ENCODE assay signal across 8 cellular contexts in the genomic region with DNA sequence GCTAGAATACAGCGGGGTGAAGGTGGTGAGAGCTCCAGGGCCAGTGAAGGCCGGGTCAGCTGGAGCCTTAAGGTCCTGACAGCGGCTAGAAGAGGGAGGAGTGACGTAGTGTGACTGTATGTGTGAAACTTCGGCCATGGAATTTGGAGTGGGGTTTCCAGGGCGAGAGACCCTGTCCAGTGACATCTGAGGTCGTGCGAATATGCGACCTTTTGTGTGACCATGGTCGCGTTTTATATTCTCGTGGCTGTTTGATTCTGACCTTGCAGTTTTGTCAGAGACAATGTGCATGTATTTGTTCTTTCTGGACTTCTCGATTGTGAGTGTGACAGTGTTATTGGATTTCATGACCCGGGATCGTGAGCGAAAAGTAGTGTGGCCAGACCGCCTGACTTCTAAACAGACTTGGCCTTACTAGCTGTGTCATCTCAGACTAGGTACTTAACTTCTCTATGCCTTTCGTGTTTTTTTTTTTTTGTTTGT. TPM values are rescaled to one million over a fixed set of nuclear protein-coding genes. Genes with fewer than 3 reads are reported as not detected.
A peak's percentile ranks its signal among the peaks of the same experiment; 100 is the strongest.
DNase-seq lines count a peak whose midpoint lies in the region; ATAC-seq and TF ChIP-seq lines count a peak whose summit lies in the region.

No MANE protein-coding gene starts in this region.

- peaks cover 51% of the 10 kb centered on the region for H3K36me3 Mint-ChIP-seq in CD4-positive, alpha-beta T cell (ENCODE audit: low read depth)

- H3K4me3 ChIP-seq in NT2/D1 (ENCODE audit: insufficient read length, low read depth): peak overlapping the region; percentile 68
- peak overlapping the region; percentile 59 for H3K4me3 ChIP-seq in endocrine pancreas (ENCODE audit: control insufficient read depth, insufficient read depth, low read length)
- H3K4me3 ChIP-seq in neuron (ENCODE audit: low read length): peak overlapping the region; percentile 58

- H3K27ac ChIP-seq in CD4-positive, alpha-beta T cell (ENCODE audit: low read depth, low read length): peak overlapping the region; percentile 87

- H3K4me1 ChIP-seq in NT2/D1 (ENCODE audit: insufficient read depth, insufficient read length): peaks cover 4% of the 10 kb centered on the region
- H3K4me1 ChIP-seq in endocrine pancreas (ENCODE audit: control insufficient read depth, insufficient read depth, low read length): peaks cover 4% of the 10 kb centered on the region
- peaks cover 11% of the 10 kb centered on the region for H3K4me1 ChIP-seq in neuron (ENCODE audit: insufficient read depth, low read length)

- peaks cover 15% of the 10 kb centered on the region for H3K9me3 ChIP-seq in CD4-positive, alpha-beta T cell (ENCODE audit: control insufficient read depth, low read length)
- H3K9me3 ChIP-seq in NT2/D1 (ENCODE audit: insufficient read depth, low read length): no peaks in the 10 kb centered on the region
- peaks cover 4% of the 10 kb centered on the region for H3K9me3 ChIP-seq in endocrine pancreas (ENCODE audit: control insufficient read depth, low read length)
- H3K9me3 ChIP-seq in neuron (ENCODE audit: low read length): peaks cover 34% of the 10 kb centered on the region

- H2AFZ ChIP-seq in neuron (ENCODE audit: low read depth, low read length): peak overlapping the region; percentile 83

- peaks cover 28% of the 10 kb centered on the region for H3K36me3 ChIP-seq in NT2/D1 (ENCODE audit: insufficient read depth, insufficient read length, low read length)
- peaks cover 9% of the 10 kb centered on the region for H3K36me3 ChIP-seq in endocrine pancreas (ENCODE audit: control insufficient read depth, insufficient read depth, low read length)
- peaks cover 28% of the 10 kb centered on the region for H3K36me3 ChIP-seq in neuron (ENCODE audit: insufficient read depth, low read length)

- H3K27me3 Mint-ChIP-seq in CD4-positive, alpha-beta T cell: no peaks in the 10 kb centered on the region

- intact Hi-C loops in CD4-positive, alpha-beta T cell (cut with DNase I, micrococcal nuclease): loop anchor here (1.0 to 10.0 kb wide), 14 partner anchors 97 to 800 kb away; a partner anchor contains a TSS

- no peak for ATAC-seq in CD4-positive, alpha-beta T cell (ENCODE audit: poor library complexity)

- no peaks in the 10 kb centered on the region for H3K27me3 ChIP-seq in CD4-positive, alpha-beta T cell (ENCODE audit: control insufficient read depth, insufficient read depth, low read length)
- no peaks in the 10 kb centered on the region for H3K27me3 ChIP-seq in NT2/D1 (ENCODE audit: insufficient read depth, insufficient read length)
- no peaks in the 10 kb centered on the region for H3K27me3 ChIP-seq in endocrine pancreas (ENCODE audit: control insufficient read depth, insufficient read depth, low read length)
- H3K27me3 ChIP-seq in neuron (ENCODE audit: insufficient read depth, low read length): no peaks in the 10 kb centered on the region

- H3K9me3 Mint-ChIP-seq in CD4-positive, alpha-beta T cell: peaks cover 14% of the 10 kb centered on the region

- no peak for TF ChIP-seq CTCF in CD4-positive, alpha-beta T cell (IDR thresholded peaks at IDR 0.05)

- peak overlapping the region; percentile 100 for H3K27ac Mint-ChIP-seq in CD4-positive, alpha-beta T cell

- POLR2A ChIA-PET in CD4-positive, alpha-beta T cell (lab: Charles Lee): interaction anchor here (1.0 to 4.4 kb wide), 21 partner anchors 10 to 1253 kb away, joined by 3 to 133 read pairs (median 7); a partner anchor contains a TSS

- H3K9ac ChIP-seq in NT2/D1 (ENCODE audit: insufficient read length, low read depth) (peak overlapping the region; percentile 56), endocrine pancreas (ENCODE audit: control insufficient read depth, insufficient read depth, low read length) (peak overlapping the region; percentile 39)

- peaks cover 44% of the 10 kb centered on the region for H3K4me1 Mint-ChIP-seq in CD4-positive, alpha-beta T cell (ENCODE audit: low read depth)

- DNase-seq in CD4-positive, alpha-beta T cell: no peak
- DNase-seq in NT2/D1 (ENCODE audit: low read depth, low spot score) (no peak), islet precursor cell (no peak), NCI-H2107 treated with DMSO at 0.1 percent for 48 hours (lab: John Stamatoyannopoulos, UW; ENCODE audit: unreplicated experiment) (no peak), hippocampal formation (lab: John Stamatoyannopoulos, UW) (no peak), EL (no peak)

- H3K4me3 Mint-ChIP-seq in CD4-positive, alpha-beta T cell: peak overlapping the region; percentile 93

- CTCF ChIA-PET in CD4-positive, alpha-beta T cell (lab: Charles Lee): no interaction called here

RNA-seq across cellular contexts. Expression of a gene that starts 0.4 kb away (rescaled TPM):
- total RNA-seq in CD4-positive, alpha-beta T cell: 1 to 10 TPM; 5.0 to 5.2 TPM

RNA-seq across cellular contexts. Expression of a gene that starts 1.5 kb away (rescaled TPM):
- total RNA-seq in CD4-positive, alpha-beta T cell: 1 to 10 TPM; 8.3 to 9.1 TPM

RNA-seq across cellular contexts. Expression of a gene that starts 39.1 kb away (rescaled TPM):
- total RNA-seq in CD4-positive, alpha-beta T cell: 1 to 10 TPM; 2.3 TPM
